In genomic region chr9:127519301-127520166, GRCh38 we compare ENCODE assay signal across 8 cellular contexts.
DNase-seq lines count a peak whose midpoint lies in the region; ATAC-seq and TF ChIP-seq lines count a peak whose summit lies in the region.

No MANE protein-coding gene starts in this region.

- H3K27me3 ChIP-seq in skeletal muscle tissue (ENCODE audit: control insufficient read depth in 3 of 3, insufficient read depth in 3 of 3, low read length in 3 of 3): no peaks in the 10 kb centered on the region

- H3K4me3 ChIP-seq in fibroblast of pulmonary artery (replicated peaks; ENCODE audit: low read depth, low read length): no peak overlapping the region
- H3K4me3 ChIP-seq in skeletal muscle tissue (ENCODE audit: low read length in 3 of 3): peak overlapping the region in 1 of 3 donors; percentile 22

- peaks cover 0 to 4% (median 3%) of the 10 kb centered on the region in 3 donors for H3K9me3 ChIP-seq in skeletal muscle tissue (ENCODE audit: control insufficient read depth in 3 of 3, low read length in 3 of 3)

- POLR2A ChIA-PET in activated CD4-positive, alpha-beta memory T cell treated with anti-CD3 and anti-CD28 coated beads for 36 hours (lab: Charles Lee): interaction anchor here (0.8 kb wide), 1 partner anchor 215 kb away, joined by 4 read pairs; the partner anchor contains the start of gene TOR2A

- H3K4me1 ChIP-seq in skeletal muscle tissue (ENCODE audit: control insufficient read depth in 3 of 3, insufficient read depth in 3 of 3, low read length in 3 of 3): peaks cover 23 to 32% (median 28%) of the 10 kb centered on the region in 3 donors

- peak overlapping the region; percentile 89 for H3K27ac ChIP-seq in skeletal muscle tissue (ENCODE audit: low read depth, low read length)

- no peak for TF ChIP-seq POLR2A in GM18505 (IDR thresholded peaks at IDR 0.05; ENCODE audit: borderline replicate concordance, extremely low read depth, insufficient read depth, insufficient read length)

- CTCF ChIA-PET in activated naive CD4-positive, alpha-beta T cell treated with anti-CD3 and anti-CD28 coated beads for 36 hours (lab: Charles Lee): interaction anchor here (0.9 kb wide), 1 partner anchor 59 kb away, joined by 3 read pairs; no protein-coding TSS in a partner anchor
- CTCF ChIA-PET in activated CD4-positive, alpha-beta memory T cell treated with anti-CD3 and anti-CD28 coated beads for 36 hours (lab: Charles Lee): no interaction called here

- ATAC-seq in GM18505 (IDR thresholded peaks at IDR 0.05; ENCODE audit: unreplicated experiment) (no peak), HG02571 (IDR thresholded peaks at IDR 0.05; ENCODE audit: unreplicated experiment) (no peak)

- peaks cover 8% of the 10 kb centered on the region for H3K36me3 Mint-ChIP-seq in activated naive CD4-positive, alpha-beta T cell treated with anti-CD3 and anti-CD28 coated beads for 36 hours (ENCODE audit: low read depth)
- H3K36me3 Mint-ChIP-seq in activated CD4-positive, alpha-beta memory T cell treated with anti-CD3 and anti-CD28 coated beads for 36 hours: peaks cover 27% of the 10 kb centered on the region

- H3K9me3 Mint-ChIP-seq in activated naive CD4-positive, alpha-beta T cell treated with anti-CD3 and anti-CD28 coated beads for 36 hours: peaks cover 3% of the 10 kb centered on the region
- H3K9me3 Mint-ChIP-seq in activated CD4-positive, alpha-beta memory T cell treated with anti-CD3 and anti-CD28 coated beads for 36 hours: peaks cover 14% of the 10 kb centered on the region

- intact Hi-C loops in activated naive CD4-positive, alpha-beta T cell treated with anti-CD3 and anti-CD28 coated beads for 36 hours (cut with micrococcal nuclease): no loop called here
- intact Hi-C loops in activated CD4-positive, alpha-beta memory T cell treated with anti-CD3 and anti-CD28 coated beads for 36 hours (cut with micrococcal nuclease): no loop called here

- no peaks in the 10 kb centered on the region for H3K27me3 Mint-ChIP-seq in activated naive CD4-positive, alpha-beta T cell treated with anti-CD3 and anti-CD28 coated beads for 36 hours (ENCODE audit: low read depth)
- H3K27me3 Mint-ChIP-seq in activated CD4-positive, alpha-beta memory T cell treated with anti-CD3 and anti-CD28 coated beads for 36 hours: no peaks in the 10 kb centered on the region

- H3K4me3 Mint-ChIP-seq in activated naive CD4-positive, alpha-beta T cell treated with anti-CD3 and anti-CD28 coated beads for 36 hours: no peak overlapping the region
- no peak overlapping the region for H3K4me3 Mint-ChIP-seq in activated CD4-positive, alpha-beta memory T cell treated with anti-CD3 and anti-CD28 coated beads for 36 hours

- H3K4me1 Mint-ChIP-seq in activated naive CD4-positive, alpha-beta T cell treated with anti-CD3 and anti-CD28 coated beads for 36 hours (ENCODE audit: low read depth): peaks cover 2% of the 10 kb centered on the region
- peaks cover 3% of the 10 kb centered on the region for H3K4me1 Mint-ChIP-seq in activated CD4-positive, alpha-beta memory T cell treated with anti-CD3 and anti-CD28 coated beads for 36 hours (ENCODE audit: low read depth)

- peak overlapping the region in 1 of 3 donors; percentile 25 for H3K9ac ChIP-seq in skeletal muscle tissue (ENCODE audit: low read depth in 1 of 3, low read length in 3 of 3)

- no peak for TF ChIP-seq CTCF in fibroblast of pulmonary artery (IDR thresholded peaks at IDR 0.05; ENCODE audit: low read length, missing control alignments)

- H3K36me3 ChIP-seq in skeletal muscle tissue (ENCODE audit: control insufficient read depth in 3 of 3, insufficient read depth in 3 of 3, low read length in 3 of 3): peaks cover 10 to 28% (median 14%) of the 10 kb centered on the region in 3 donors

- peak; percentile 68 for DNase-seq in activated naive CD4-positive, alpha-beta T cell treated with anti-CD3 and anti-CD28 coated beads for 36 hours
- no peak for DNase-seq in activated naive CD4-positive, alpha-beta T cell treated with anti-CD3 and anti-CD28 coated beads, Interleukin-2, amount 50 U/mL, for 16 hours
- DNase-seq in activated CD4-positive, alpha-beta memory T cell treated with anti-CD3 and anti-CD28 coated beads for 36 hours: peak; percentile 71
- peak; percentile 98 for DNase-seq in fibroblast of pulmonary artery (ENCODE audit: low read depth)
- no peak for DNase-seq in NCI-H2227 treated with DMSO at 0.1 percent for 48 hours (lab: John Stamatoyannopoulos, UW)

- H3K27ac Mint-ChIP-seq in activated naive CD4-positive, alpha-beta T cell treated with anti-CD3 and anti-CD28 coated beads for 36 hours: no peak overlapping the region
- no peak overlapping the region for H3K27ac Mint-ChIP-seq in activated CD4-positive, alpha-beta memory T cell treated with anti-CD3 and anti-CD28 coated beads for 36 hours

Comparison
In these comparisons a context has a peak if more than half of its experiments do, and no peak if none do; other contexts are left out.
1. DNase-seq: peak in activated naive CD4-positive, alpha-beta T cell treated with anti-CD3 and anti-CD28 coated beads for 36 hours (single experiment), activated CD4-positive, alpha-beta memory T cell treated with anti-CD3 and anti-CD28 coated beads for 36 hours (single experiment) and fibroblast of pulmonary artery (single experiment); none in activated naive CD4-positive, alpha-beta T cell treated with anti-CD3 and anti-CD28 coated beads, Interleukin-2, amount 50 U/mL, for 16 hours (single experiment) and NCI-H2227 treated with DMSO at 0.1 percent for 48 hours (single experiment).